In genomic region chr3:46857485-46858341, GRCh38 we compare ENCODE assay signal across 28 cellular contexts. TPM values are rescaled to one million over a fixed set of nuclear protein-coding genes. Genes with fewer than 3 reads are reported as not detected.
DNase-seq lines count a peak whose midpoint lies in the region; ATAC-seq and TF ChIP-seq lines count a peak whose summit lies in the region.
"Had no signal": no experiment of that assay in that cellular context is flagged by ENCODE, and none has a peak within 500 bp of the region (broad histone marks: within the 10 kb centered on the region; RNA-seq: fewer than 3 reads in every experiment).

No MANE protein-coding gene starts in this region.

- H3K4me1 Mint-ChIP-seq in mesothelial cell of epicardium, result peaks cover 9% of the 10 kb centered on the region
- H3K4me1 Mint-ChIP-seq: T-cell had no signal

- TF ChIP-seq CTCF in heart left ventricle (IDR thresholded peaks at IDR 0.05) (no peak), ascending aorta (IDR thresholded peaks at IDR 0.05) (no peak), mesothelial cell of epicardium (IDR thresholded peaks at IDR 0.05; ENCODE audit: unreplicated experiment) (no peak), testis (IDR thresholded peaks at IDR 0.05) (no peak)

- H3K4me3 Mint-ChIP-seq in mesothelial cell of epicardium, result no peak overlapping the region
- H3K4me3 Mint-ChIP-seq: CD8-positive, alpha-beta T cell; nephron; T-cell had no signal

- TF ChIP-seq POLR2A in heart left ventricle (IDR thresholded peaks at IDR 0.05) (no peak), testis (IDR thresholded peaks at IDR 0.05) (no peak)

- no peak overlapping the region for H3K27ac Mint-ChIP-seq in mesothelial cell of epicardium
- H3K27ac Mint-ChIP-seq: CD8-positive, alpha-beta T cell; progenitor cell of endocrine pancreas; T-cell had no signal

- no peaks in the 10 kb centered on the region for H3K36me3 Mint-ChIP-seq in mesothelial cell of epicardium
- H3K36me3 Mint-ChIP-seq: CD8-positive, alpha-beta T cell; T-cell had no signal

- H3K9me3 ChIP-seq in heart left ventricle, result no peaks in the 10 kb centered on the region
- H3K9me3 ChIP-seq in ascending aorta, result no peaks in the 10 kb centered on the region
- no peaks in the 10 kb centered on the region for H3K9me3 ChIP-seq in testis
- H3K9me3 ChIP-seq: gastroesophageal sphincter, stomach had no signal

- H3K27me3 ChIP-seq in heart left ventricle (no peaks in the 10 kb centered on the region), ascending aorta (no peaks in the 10 kb centered on the region), testis (no peaks in the 10 kb centered on the region)
- H3K27me3 ChIP-seq: gastroesophageal sphincter had no signal

- H3K9me3 Mint-ChIP-seq in mesothelial cell of epicardium, result no peaks in the 10 kb centered on the region
- H3K9me3 Mint-ChIP-seq: CD8-positive, alpha-beta T cell; nephron; T-cell had no signal

- ATAC-seq in heart left ventricle (no peak), left cardiac atrium (no peak), HG02588 (IDR thresholded peaks at IDR 0.05; ENCODE audit: unreplicated experiment) (no peak)
- ATAC-seq: CD8-positive, alpha-beta T cell; esophagus mucosa; gastroesophageal sphincter; GM12878; T-cell had no signal

- DNase-seq in heart left ventricle, result peak; percentile 3 to 44 (median 23)
- no peak for DNase-seq in left cardiac atrium
- peak; percentile 5 to 30 for DNase-seq in ascending aorta (ENCODE audit: low spot score in 2 of 2)
- peak; percentile 6 to 36 for DNase-seq in mesothelial cell of epicardium (ENCODE audit: low spot score in 2 of 2, unreplicated experiment in 2 of 2)
- DNase-seq in testis, result peak; percentile 9
- DNase-seq in iPS-NIHi7 (ENCODE audit: extremely low spot score), result no peak
- DNase-seq in NOMO-1 treated with DMSO at 0.1 percent for 48 hours (lab: John Stamatoyannopoulos, UW; ENCODE audit: unreplicated experiment), result no peak
- DNase-seq: activated CD4-positive, alpha-beta T cell treated with anti-CD3 and anti-CD28 coated beads, Interleukin-2, amount 50 U/mL, for 1 hour; activated T-cell treated with anti-CD3 and anti-CD28 coated beads for 4 hours; anterior cingulate cortex; cerebellar nuclear complex; effector CD4-positive, alpha-beta T cell; midbrain; NCI-H1092 treated with DMSO at 0.1 percent for 48 hours; NCI-H526; SHP77 treated with DMSO at 0.1 percent for 48 hours; stimulated activated CD4-positive, alpha-beta T cell treated with anti-CD3 and anti-CD28 coated beads, Interleukin-4, amount 100 ng/mL, for 1 hour; stomach had no signal

- intact Hi-C loops in heart left ventricle (cut with DNase I), result no loop called here
- intact Hi-C loops in left cardiac atrium (cut with DNase I), result no loop called here
- intact Hi-C loops in ascending aorta (cut with DNase I), result no loop called here
- intact Hi-C loops in testis (cut with DNase I; ENCODE audit: low total_unique reads), result no loop called here

- peaks cover 0 to 56% (median 31%) of the 10 kb centered on the region in 9 donors for H3K36me3 ChIP-seq in heart left ventricle
- H3K36me3 ChIP-seq in ascending aorta, result no peaks in the 10 kb centered on the region
- H3K36me3 ChIP-seq in testis (ENCODE audit: low read depth, missing control alignments), result no peaks in the 10 kb centered on the region
- H3K36me3 ChIP-seq: gastroesophageal sphincter, stomach had no signal

- peaks cover 6% of the 10 kb centered on the region for H3K27me3 Mint-ChIP-seq in mesothelial cell of epicardium (ENCODE audit: low read depth)

- WGBS in heart left ventricle, 4 donors, result 36 to 52% (median 43%) methylated on average over 10 of the region's 10 CpGs
- 81 to 88% methylated on average over 7 to 10 of the region's 10 CpGs for WGBS in testis, 2 donors

- peak overlapping the region in 8 of 12 donors; percentile 0 to 100 (median 96) for H3K27ac ChIP-seq in heart left ventricle
- no peak overlapping the region for H3K27ac ChIP-seq in ascending aorta
- no peak overlapping the region for H3K27ac ChIP-seq in testis
- H3K27ac ChIP-seq: gastroesophageal sphincter, stomach had no signal

- H3K4me1 ChIP-seq in heart left ventricle, result peaks cover 0 to 37% (median 4%) of the 10 kb centered on the region in 12 donors
- H3K4me1 ChIP-seq in ascending aorta, result no peaks in the 10 kb centered on the region
- H3K4me1 ChIP-seq in testis, result peaks cover 5% of the 10 kb centered on the region
- H3K4me1 ChIP-seq: gastroesophageal sphincter, stomach had no signal

- H3K4me3 ChIP-seq in heart left ventricle (peak overlapping the region in 8 of 12 donors; percentile 10 to 86 (median 64)), ascending aorta (no peak overlapping the region), testis (no peak overlapping the region)
- H3K4me3 ChIP-seq: gastroesophageal sphincter, GM12878, smooth muscle cell, stomach had no signal

RNA-seq across cellular contexts. Expression of gene MYL3, which starts 5.5 kb away (rescaled TPM):
- total RNA-seq in heart left ventricle (over 10,000 TPM in 1 of 9 donors, 1,000 to 10,000 TPM in 8; 4,961 to 10,676 (median 6,839) TPM), left cardiac atrium (100 to 1,000 TPM; 157 to 557 TPM), ascending aorta (3.6 TPM), mesothelial cell of epicardium (5.2 to 6.8 TPM (median 5.3 TPM) in 3 replicates), testis (1 to 10 TPM; 1.2 to 3.0 TPM)
- polyA plus RNA-seq in heart left ventricle (over 10,000 TPM in 1 of 2 donors, 1,000 to 10,000 TPM in 1; 5,594 to 12,544 TPM), testis (ENCODE audit: insufficient read depth, low read depth, low replicate concordance) (14.5 TPM)
- total RNA-seq: CD8-positive, alpha-beta T cell; GM12878; LHCN-M2; progenitor cell of endocrine pancreas; T-cell had no signal

RNA-seq across cellular contexts. Expression of gene PTH1R, which starts 19.8 kb away (rescaled TPM):
- total RNA-seq in heart left ventricle (10 to 100 TPM in 2 of 9 donors, 1 to 10 TPM in 7; 2.1 to 15.6 (median 6.0) TPM), left cardiac atrium (10 to 100 TPM in 1 of 2 donors, 1 to 10 TPM in 1; 5.4 to 10.0 TPM), ascending aorta (10.3 TPM), mesothelial cell of epicardium (34.3 to 38.0 TPM (median 36.4 TPM) in 3 replicates), testis (10 to 100 TPM in 1 of 2 donors, 1 to 10 TPM in 1; 8.4 to 11.3 TPM)
- polyA plus RNA-seq in heart left ventricle (10 to 100 TPM in 1 of 2 donors, 1 to 10 TPM in 1; 6.5 to 23.4 TPM), testis (ENCODE audit: insufficient read depth, low read depth, low replicate concordance) (10.2 TPM)
- total RNA-seq: CD8-positive, alpha-beta T cell; GM12878 had no signal
- polyA plus RNA-seq: GM12878 had no signal

Comparison
In these comparisons a context has a peak if more than half of its experiments do, and no peak if none do; other contexts are left out.
1. DNase-seq: peak in heart left ventricle (5 of 5), ascending aorta (2 of 2), mesothelial cell of epicardium (2 of 2) and testis (single experiment); none in left cardiac atrium (single experiment), iPS-NIHi7 (single experiment) and NOMO-1 treated with DMSO at 0.1 percent for 48 hours (single experiment).
2. H3K27ac ChIP-seq: peak in heart left ventricle (8 of 12); none in ascending aorta (0 of 2) and testis (0 of 2).
3. H3K4me3 ChIP-seq: peak in heart left ventricle (8 of 12); none in ascending aorta (0 of 2) and testis (0 of 2).
4. RNA of gene MYL3, which starts 5.5 kb away (total RNA-seq): 4,961 to 10,676 TPM in heart left ventricle and 157 to 557 TPM in left cardiac atrium; 5.2 to 6.8 TPM in mesothelial cell of epicardium, 3.6 TPM in ascending aorta (single experiment) and 1.2 to 3.0 TPM in testis; every median in the first group is over 10 times any median in the second.